In the genomic region with DNA sequence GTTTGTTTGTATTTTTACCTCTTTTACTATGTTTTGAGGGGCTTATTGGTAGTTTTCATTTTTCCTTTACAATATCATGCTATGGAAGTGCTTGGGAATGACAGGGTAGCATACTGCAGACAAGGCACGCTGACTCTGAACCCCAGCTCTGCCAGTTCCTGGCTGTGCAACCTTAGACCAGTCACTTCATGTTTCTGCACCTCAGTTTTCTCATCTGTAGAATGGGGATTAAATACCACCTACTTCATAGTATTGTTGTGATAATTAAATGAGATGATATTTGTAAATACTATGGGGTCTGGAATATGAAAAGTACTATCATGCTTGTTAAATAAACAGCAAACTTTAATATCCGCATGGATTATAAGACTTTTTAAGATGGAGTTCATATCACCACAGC, we compare ENCODE assay signal across 3 cellular contexts.
TF ChIP-seq lines count a peak whose summit lies in the region.

No MANE protein-coding gene starts in this region.

TF ChIP-seq in HepG2, 621 proteins besides CTCF, POLR2A, EP300 and RAD21:
- TF ChIP-seq ZNF629 (CRISPR knock-in tag; conservative IDR thresholded peaks at IDR 0.05) (0 out of 2 replicates have a peak, but pooled peaks have one; percentile 31), PHF21A (CRISPR knock-in tag; IDR thresholded peaks at IDR 0.05) (no peak)
TF ChIP-seq in HepG2: peak in this region for 1.

TF ChIP-seq in K562, 482 proteins besides CTCF, POLR2A, EP300 and RAD21:
- TF ChIP-seq, protein P1, sequence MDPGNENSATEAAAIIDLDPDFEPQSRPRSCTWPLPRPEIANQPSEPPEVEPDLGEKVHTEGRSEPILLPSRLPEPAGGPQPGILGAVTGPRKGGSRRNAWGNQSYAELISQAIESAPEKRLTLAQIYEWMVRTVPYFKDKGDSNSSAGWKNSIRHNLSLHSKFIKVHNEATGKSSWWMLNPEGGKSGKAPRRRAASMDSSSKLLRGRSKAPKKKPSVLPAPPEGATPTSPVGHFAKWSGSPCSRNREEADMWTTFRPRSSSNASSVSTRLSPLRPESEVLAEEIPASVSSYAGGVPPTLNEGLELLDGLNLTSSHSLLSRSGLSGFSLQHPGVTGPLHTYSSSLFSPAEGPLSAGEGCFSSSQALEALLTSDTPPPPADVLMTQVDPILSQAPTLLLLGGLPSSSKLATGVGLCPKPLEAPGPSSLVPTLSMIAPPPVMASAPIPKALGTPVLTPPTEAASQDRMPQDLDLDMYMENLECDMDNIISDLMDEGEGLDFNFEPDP (CRISPR knock-in tag; IDR thresholded peaks at IDR 0.05), result no peak
- peak; percentile 77 for TF ChIP-seq RBM25 (IDR thresholded peaks at IDR 0.05; ENCODE audit: low read depth, low read length, severe bottlenecking)
TF ChIP-seq in K562: peak in this region for 1.

TF ChIP-seq in GM12891, 5 proteins besides CTCF, POLR2A, EP300 and RAD21:
- TF ChIP-seq PAX5 (IDR thresholded peaks at IDR 0.05; ENCODE audit: insufficient read depth, low read length, severe bottlenecking), result no peak
- TF ChIP-seq SPI1 (IDR thresholded peaks at IDR 0.05; ENCODE audit: low read depth, low read length), result no peak
- TF ChIP-seq POU2F2 (IDR thresholded peaks at IDR 0.05; ENCODE audit: low read depth, low read length), result no peak
- TF ChIP-seq POLR2AphosphoS5 (IDR thresholded peaks at IDR 0.05; ENCODE audit: low read depth, low read length), result no peak
- no peak for TF ChIP-seq TAF1 (IDR thresholded peaks at IDR 0.05; ENCODE audit: low read depth, low read length)
